ENCODE assay signal across 14 cellular contexts in the genomic region with DNA sequence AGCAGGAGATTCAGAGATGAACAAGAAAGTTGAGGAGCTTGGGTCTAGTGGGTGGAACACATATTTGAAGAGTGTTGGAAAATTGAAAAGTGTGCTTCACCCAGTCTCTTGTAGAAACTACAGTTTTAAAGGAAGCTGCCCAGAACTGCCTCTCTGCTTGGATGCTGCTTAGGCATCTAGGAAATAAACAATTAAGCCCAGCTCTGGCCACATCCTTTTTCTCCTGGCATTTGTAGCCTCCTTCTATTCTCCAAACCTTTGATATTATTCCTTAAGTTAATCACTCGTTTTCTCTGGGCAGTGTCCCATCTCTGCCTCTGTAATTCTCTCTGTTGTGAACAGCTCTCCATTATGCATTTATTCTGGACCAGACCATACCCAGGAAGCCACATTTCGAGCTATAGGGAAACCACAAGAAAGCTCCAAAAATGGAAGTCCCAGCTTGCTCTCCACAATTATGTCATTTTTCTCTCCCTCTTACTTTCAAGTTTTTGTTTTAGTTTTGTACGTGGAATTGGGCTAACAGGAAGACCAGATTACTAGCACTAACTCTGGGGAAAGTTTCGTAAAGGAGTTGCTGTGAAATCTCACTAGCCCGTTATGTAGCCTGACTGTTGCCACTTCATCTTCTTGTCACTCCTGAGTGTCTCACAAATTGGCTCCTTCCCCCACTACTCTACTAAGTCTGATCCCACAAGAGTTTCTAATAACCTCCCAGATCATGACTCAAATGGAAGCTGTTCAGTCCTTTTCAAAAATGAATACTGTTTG.
A peak's percentile ranks its signal among the peaks of the same experiment; 100 is the strongest.
DNase-seq lines count a peak whose midpoint lies in the region; ATAC-seq and FAIRE-seq lines count a peak whose summit lies in the region.
"Had no signal": no experiment of that assay in that cellular context is flagged by ENCODE, and none has a peak within 500 bp of the region (broad histone marks: within the 10 kb centered on the region; RNA-seq: fewer than 3 reads in every experiment).

No MANE protein-coding gene starts in this region.

- ATAC-seq in GM18867 (IDR thresholded peaks at IDR 0.05; ENCODE audit: unreplicated experiment): peak; percentile 57
- ATAC-seq: CD8-positive, alpha-beta T cell had no signal

- no peaks in the 10 kb centered on the region for H3K36me3 ChIP-seq in MG63
- H3K36me3 ChIP-seq: colonic mucosa, ovary, SJCRH30, tibial artery, WERI-Rb-1 had no signal

- no peak overlapping the region for H3K4me3 ChIP-seq in MG63
- H3K4me3 ChIP-seq: colonic mucosa, ovary, SJCRH30, tibial artery had no signal

- no peaks in the 10 kb centered on the region for H3K9me3 ChIP-seq in MG63
- H3K9me3 ChIP-seq: colonic mucosa, ovary, SJCRH30, tibial artery had no signal

- DNase-seq in H4 (ENCODE audit: low spot score) (peak; percentile 45), Kasumi-1 (lab: John Stamatoyannopoulos, UW) (peak; percentile 43 to 44), hepatic stellate cell (ENCODE audit: low spot score) (peak; percentile 6), kidney tubule cell (ENCODE audit: low spot score) (no peak), RCC 7860 (ENCODE audit: low spot score) (no peak), MG63 (no peak), GF-D8 (lab: John Stamatoyannopoulos, UW) (no peak)
- DNase-seq: CD8-positive, alpha-beta T cell; colonic mucosa; ovary; SJCRH30; tibial artery; WERI-Rb-1 had no signal

- FAIRE-seq in RCC 7860 (lab: Jason Lieb, UNC): no peak

- H3K27me3 ChIP-seq in MG63: no peaks in the 10 kb centered on the region
- H3K27me3 ChIP-seq: colonic mucosa, ovary, SJCRH30, tibial artery had no signal

Comparison
In these comparisons a context has a peak if more than half of its experiments do, and no peak if none do; other contexts are left out.
1. DNase-seq: peak in H4 (single experiment), Kasumi-1 (2 of 2) and hepatic stellate cell (single experiment); none in kidney tubule cell (single experiment), RCC 7860 (single experiment), MG63 (single experiment) and GF-D8 (single experiment).